ENCODE assay signal across 21 cellular contexts in genomic region chr3:141126661-141127343, GRCh38.
DNase-seq lines count a peak whose midpoint lies in the region; ATAC-seq, FAIRE-seq and TF ChIP-seq lines count a peak whose summit lies in the region.
"Had no signal": no experiment of that assay in that cellular context is flagged by ENCODE, and none has a peak within 500 bp of the region (broad histone marks: within the 10 kb centered on the region; RNA-seq: fewer than 3 reads in every experiment).

No MANE protein-coding gene starts in this region.

- no peak for DNase-seq in stimulated activated naive CD8-positive, alpha-beta T cell treated with anti-CD3 and anti-CD28 coated beads, Interleukin-15, amount 100 ng/mL, for 72 hours
- DNase-seq in stimulated activated naive CD8-positive, alpha-beta T cell treated with anti-CD3 and anti-CD28 coated beads, Interleukin-15, Interleukin-2, amounts not matched to agents 100 U/mL and 50 U/mL, for 24 hours = no peak
- DNase-seq in islet precursor cell (peak; percentile 47), neural progenitor cell (ENCODE audit: low spot score) (peak; percentile 1), NCI-H2171 (lab: John Stamatoyannopoulos, UW) (no peak), RCC 7860 (ENCODE audit: low spot score) (no peak), brain microvascular endothelial cell (no peak)
- DNase-seq in stimulated activated CD4-positive, alpha-beta T cell treated with anti-CD3 and anti-CD28 coated beads, Interleukin-4, amount 100 ng/mL, for 24 hours = no peak
- DNase-seq: DMS153; GM23248; HFFc6; IMR-90; KG1; MM.1S; NCI-H2029; NCI-H526; NCI-H82; NK-92 treated with Interleukin-12 subunit alpha and Interleukin-12 subunit beta, amount 100 ng/mL, for 24 hours; PC-3 had no signal

- in situ Hi-C loops in brain microvascular endothelial cell (cut with HindIII; ENCODE audit: low pct_ligation_motif_present, low sequenced_read_pairs) = no loop called here

- peaks cover 22% of the 10 kb centered on the region for H3K36me3 Mint-ChIP-seq in neural progenitor cell

- no peak overlapping the region for H3K4me2 ChIP-seq in neural progenitor cell

- H3K9ac ChIP-seq in neural progenitor cell = no peak overlapping the region
- H3K9ac ChIP-seq: GM23248 had no signal

- peaks cover 13% of the 10 kb centered on the region for H3K4me1 ChIP-seq in neural progenitor cell
- H3K4me1 ChIP-seq: HAP-1 had no signal

- H3K27me3 ChIP-seq in neural progenitor cell (no peaks in the 10 kb centered on the region), brain microvascular endothelial cell (replicated peaks) (no peaks in the 10 kb centered on the region)

- no peaks in the 10 kb centered on the region for H3F3A ChIP-seq in neural progenitor cell (ENCODE audit: low read depth)

- H3K27ac Mint-ChIP-seq in stimulated activated naive CD8-positive, alpha-beta T cell treated with anti-CD3 and anti-CD28 coated beads, Interleukin-15, amount 100 ng/mL, for 72 hours = no peak overlapping the region
- H3K27ac Mint-ChIP-seq in neural progenitor cell = peak overlapping the region; percentile 91
- H3K27ac Mint-ChIP-seq: HFFc6 had no signal

- H3K4me3 Mint-ChIP-seq in stimulated activated naive CD8-positive, alpha-beta T cell treated with anti-CD3 and anti-CD28 coated beads, Interleukin-15, amount 100 ng/mL, for 72 hours = no peak overlapping the region
- H3K4me3 Mint-ChIP-seq in neural progenitor cell = no peak overlapping the region
- H3K4me3 Mint-ChIP-seq: HFFc6 had no signal

- H3K36me3 ChIP-seq in neural progenitor cell = no peaks in the 10 kb centered on the region
- no peaks in the 10 kb centered on the region for H3K36me3 ChIP-seq in brain microvascular endothelial cell (replicated peaks)
- H3K36me3 ChIP-seq: HAP-1 had no signal

- TF ChIP-seq CTCF in neural progenitor cell (IDR thresholded peaks at IDR 0.05) = no peak
- TF ChIP-seq CTCF in brain microvascular endothelial cell (IDR thresholded peaks at IDR 0.05; ENCODE audit: low read depth, low read length, missing control alignments) = no peak

- no peaks in the 10 kb centered on the region for H3K79me2 ChIP-seq in neural progenitor cell (ENCODE audit: low read depth)

- peaks cover 0 to under 1% of the 10 kb centered on the region in 2 donors for H3K9me3 Mint-ChIP-seq in stimulated activated naive CD8-positive, alpha-beta T cell treated with anti-CD3 and anti-CD28 coated beads, Interleukin-15, amount 100 ng/mL, for 72 hours
- peaks cover 9% of the 10 kb centered on the region for H3K9me3 Mint-ChIP-seq in neural progenitor cell
- H3K9me3 Mint-ChIP-seq: HFFc6 had no signal

- H3K27me3 Mint-ChIP-seq in stimulated activated naive CD8-positive, alpha-beta T cell treated with anti-CD3 and anti-CD28 coated beads, Interleukin-15, amount 100 ng/mL, for 72 hours = peaks cover 20% of the 10 kb centered on the region
- peaks cover 10% of the 10 kb centered on the region for H3K27me3 Mint-ChIP-seq in neural progenitor cell (ENCODE audit: insufficient read depth, low read depth)

- no peaks in the 10 kb centered on the region for H4K20me1 ChIP-seq in neural progenitor cell (ENCODE audit: low read depth)

- H3K4me1 Mint-ChIP-seq in stimulated activated naive CD8-positive, alpha-beta T cell treated with anti-CD3 and anti-CD28 coated beads, Interleukin-15, amount 100 ng/mL, for 72 hours = no peaks in the 10 kb centered on the region
- peaks cover 27% of the 10 kb centered on the region for H3K4me1 Mint-ChIP-seq in neural progenitor cell

- no peaks in the 10 kb centered on the region for H3K9me3 ChIP-seq in neural progenitor cell (ENCODE audit: low read depth)
- H3K9me3 ChIP-seq: HAP-1 had no signal

- no peak overlapping the region for H2AFZ ChIP-seq in neural progenitor cell (replicated peaks)
- H2AFZ ChIP-seq: GM23248 had no signal

- no peak for FAIRE-seq in RCC 7860 (lab: Jason Lieb, UNC)
- FAIRE-seq: GM18507 had no signal

- no peak overlapping the region for H3K27ac ChIP-seq in neural progenitor cell
- no peak overlapping the region for H3K27ac ChIP-seq in brain microvascular endothelial cell
- H3K27ac ChIP-seq: GM23248 had no signal

- ATAC-seq in stimulated activated naive CD8-positive, alpha-beta T cell treated with anti-CD3 and anti-CD28 coated beads, Interleukin-15, amount 100 ng/mL, for 72 hours = peak; percentile 13
- no peak for ATAC-seq in stimulated activated naive CD8-positive, alpha-beta T cell treated with anti-CD3 and anti-CD28 coated beads, Interleukin-15, Interleukin-2, amounts not matched to agents 100 U/mL and 50 U/mL, for 24 hours
- ATAC-seq: PC-3 had no signal

- H3K4me3 ChIP-seq in neural progenitor cell = no peak overlapping the region
- H3K4me3 ChIP-seq in brain microvascular endothelial cell (ENCODE audit: low read depth, low read length) = no peak overlapping the region
- H3K4me3 ChIP-seq: GM23248, HAP-1 had no signal

Comparison
In these comparisons a context has a peak if more than half of its experiments do, and no peak if none do; other contexts are left out.
1. DNase-seq: peak in islet precursor cell (single experiment) and neural progenitor cell (single experiment); none in stimulated activated naive CD8-positive, alpha-beta T cell treated with anti-CD3 and anti-CD28 coated beads, Interleukin-15, amount 100 ng/mL, for 72 hours (0 of 2), stimulated activated naive CD8-positive, alpha-beta T cell treated with anti-CD3 and anti-CD28 coated beads, Interleukin-15, Interleukin-2, amounts not matched to agents 100 U/mL and 50 U/mL, for 24 hours (single experiment), NCI-H2171 (single experiment), RCC 7860 (single experiment), stimulated activated CD4-positive, alpha-beta T cell treated with anti-CD3 and anti-CD28 coated beads, Interleukin-4, amount 100 ng/mL, for 24 hours (single experiment) and brain microvascular endothelial cell (single experiment).